Comparison of ENCODE assay signal across 1 cellular context in the genomic region with DNA sequence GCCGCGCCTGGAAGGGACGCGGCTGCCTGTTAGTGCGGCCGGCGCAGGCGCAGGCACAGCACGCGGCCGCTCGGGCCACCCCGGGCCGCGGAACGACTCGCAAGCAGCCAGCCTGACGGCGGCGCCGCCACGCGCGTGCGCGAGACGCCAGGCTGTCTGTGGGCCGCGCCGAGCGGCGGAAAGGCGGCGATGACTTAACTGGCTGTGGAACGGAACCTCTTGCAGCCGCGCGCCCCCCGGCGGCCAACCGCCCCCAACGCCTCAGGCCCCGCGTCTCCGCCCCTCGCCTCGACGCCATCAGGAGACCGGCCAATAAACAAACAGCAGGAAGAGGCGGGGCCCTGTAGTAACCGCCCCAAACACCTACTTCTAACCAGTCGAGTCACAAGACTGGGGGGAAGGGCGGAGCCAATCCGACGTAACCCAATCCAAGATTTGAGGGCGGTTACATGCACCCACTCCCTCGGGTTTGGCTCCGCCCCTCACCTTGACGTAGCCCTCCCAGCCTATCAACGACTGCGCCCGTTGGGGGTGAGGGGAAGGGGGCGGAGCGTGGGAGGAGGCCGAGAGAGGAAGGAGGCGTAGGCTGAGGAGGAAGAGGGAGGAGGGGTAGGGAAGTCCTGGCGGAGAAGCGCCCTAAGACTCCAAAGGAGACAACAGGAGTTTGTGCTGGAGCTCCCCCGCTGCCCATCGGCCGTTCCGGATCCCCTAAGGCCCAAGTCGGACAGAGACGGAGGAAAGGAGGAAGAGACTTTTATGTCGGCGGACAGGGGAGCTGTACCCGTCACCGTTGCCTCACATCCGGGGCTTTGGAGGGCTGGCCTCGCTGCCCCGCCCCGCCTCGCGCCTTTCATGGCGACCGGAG.
TF ChIP-seq lines count a peak whose summit lies in the region.

Gene FBRS, plus strand, starts transcription at position 566 of the 865 bp plus-strand sequence. CDS start 1,088 bp downstream, outside the sequence.

TF ChIP-seq in HepG2, 621 proteins besides CTCF, POLR2A, EP300 and RAD21 (continued from another document and continues in another):
- TF ChIP-seq, protein P1, sequence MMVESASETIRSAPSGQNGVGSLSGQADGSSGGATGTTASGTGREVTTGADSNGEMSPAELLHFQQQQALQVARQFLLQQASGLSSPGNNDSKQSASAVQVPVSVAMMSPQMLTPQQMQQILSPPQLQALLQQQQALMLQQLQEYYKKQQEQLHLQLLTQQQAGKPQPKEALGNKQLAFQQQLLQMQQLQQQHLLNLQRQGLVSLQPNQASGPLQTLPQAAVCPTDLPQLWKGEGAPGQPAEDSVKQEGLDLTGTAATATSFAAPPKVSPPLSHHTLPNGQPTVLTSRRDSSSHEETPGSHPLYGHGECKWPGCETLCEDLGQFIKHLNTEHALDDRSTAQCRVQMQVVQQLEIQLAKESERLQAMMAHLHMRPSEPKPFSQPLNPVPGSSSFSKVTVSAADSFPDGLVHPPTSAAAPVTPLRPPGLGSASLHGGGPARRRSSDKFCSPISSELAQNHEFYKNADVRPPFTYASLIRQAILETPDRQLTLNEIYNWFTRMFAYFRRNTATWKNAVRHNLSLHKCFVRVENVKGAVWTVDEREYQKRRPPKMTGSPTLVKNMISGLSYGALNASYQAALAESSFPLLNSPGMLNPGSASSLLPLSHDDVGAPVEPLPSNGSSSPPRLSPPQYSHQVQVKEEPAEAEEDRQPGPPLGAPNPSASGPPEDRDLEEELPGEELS (CRISPR knock-in tag; IDR thresholded peaks at IDR 0.05), result peak; percentile 45
- TF ChIP-seq HMGA1 (CRISPR knock-in tag; conservative IDR thresholded peaks at IDR 0.05) (no peak), ZNF282 (IDR thresholded peaks at IDR 0.05; ENCODE audit: partially characterized antibody) (no peak), ZNF207 (IDR thresholded peaks at IDR 0.05; ENCODE audit: borderline replicate concordance) (no peak), ZNF788 (CRISPR knock-in tag; IDR thresholded peaks at IDR 0.05; ENCODE audit: borderline replicate concordance) (peak; percentile 4; the same call in 1 of the 2 replicates), ZNF773 (CRISPR knock-in tag; IDR thresholded peaks at IDR 0.05; ENCODE audit: borderline replicate concordance) (no peak), CCAR2 (optimal IDR thresholded peaks at IDR 0.05; ENCODE audit: low read depth, low read length) (no peak), ZNF557 (CRISPR knock-in tag; IDR thresholded peaks at IDR 0.05) (no peak), ZNF20 (CRISPR knock-in tag; IDR thresholded peaks at IDR 0.05) (no peak), CC2D1A (CRISPR knock-in tag; IDR thresholded peaks at IDR 0.05) (no peak), ZNF605 (CRISPR knock-in tag; IDR thresholded peaks at IDR 0.05) (peak; percentile 91), ZNF609 (CRISPR knock-in tag; IDR thresholded peaks at IDR 0.05; ENCODE audit: borderline replicate concordance) (peak; percentile 28; the same call in 1 of the 2 replicates), ZNF574 (CRISPR knock-in tag; IDR thresholded peaks at IDR 0.05) (peak; percentile 92), ZFP37 (CRISPR knock-in tag; IDR thresholded peaks at IDR 0.05; ENCODE audit: borderline replicate concordance) (peak; percentile 11; the same call in 1 of the 2 replicates), PLSCR1 (CRISPR knock-in tag; IDR thresholded peaks at IDR 0.05; ENCODE audit: borderline replicate concordance) (no peak), ERF (CRISPR knock-in tag; IDR thresholded peaks at IDR 0.05) (peak; percentile 95), YEATS4 (CRISPR knock-in tag; IDR thresholded peaks at IDR 0.05; ENCODE audit: borderline replicate concordance) (no peak; the same call in none of the 2 replicates), BCL3 (CRISPR knock-in tag; IDR thresholded peaks at IDR 0.05) (peak; percentile 93), NRL (CRISPR knock-in tag; IDR thresholded peaks at IDR 0.05; ENCODE audit: borderline replicate concordance) (no peak; the same call in 1 of the 2 replicates), ZNF556 (CRISPR knock-in tag; IDR thresholded peaks at IDR 0.05; ENCODE audit: borderline replicate concordance) (peak; percentile 89), ZFP62 (CRISPR knock-in tag; IDR thresholded peaks at IDR 0.05) (peak; percentile 70; the same call in 1 of the 2 replicates), NFYB (CRISPR knock-in tag; IDR thresholded peaks at IDR 0.05) (peak; percentile 91), ZNF703 (CRISPR knock-in tag; IDR thresholded peaks at IDR 0.05; ENCODE audit: borderline replicate concordance) (no peak), TCF12 (IDR thresholded peaks at IDR 0.05) (no peak), TCF12 (CRISPR knock-in tag; IDR thresholded peaks at IDR 0.05) (peak; percentile 5; the same call in 1 of the 2 replicates), ZNF878 (CRISPR knock-in tag; IDR thresholded peaks at IDR 0.05) (no peak), ZNF710 (CRISPR knock-in tag; IDR thresholded peaks at IDR 0.05; ENCODE audit: borderline replicate concordance) (peak; percentile 85; the same call in 1 of the 2 replicates), ZNF17 (CRISPR knock-in tag; IDR thresholded peaks at IDR 0.05) (no peak), TGIF2 (CRISPR knock-in tag; IDR thresholded peaks at IDR 0.05) (no peak; the same call in none of the 2 replicates)
- TF ChIP-seq, protein P2, sequence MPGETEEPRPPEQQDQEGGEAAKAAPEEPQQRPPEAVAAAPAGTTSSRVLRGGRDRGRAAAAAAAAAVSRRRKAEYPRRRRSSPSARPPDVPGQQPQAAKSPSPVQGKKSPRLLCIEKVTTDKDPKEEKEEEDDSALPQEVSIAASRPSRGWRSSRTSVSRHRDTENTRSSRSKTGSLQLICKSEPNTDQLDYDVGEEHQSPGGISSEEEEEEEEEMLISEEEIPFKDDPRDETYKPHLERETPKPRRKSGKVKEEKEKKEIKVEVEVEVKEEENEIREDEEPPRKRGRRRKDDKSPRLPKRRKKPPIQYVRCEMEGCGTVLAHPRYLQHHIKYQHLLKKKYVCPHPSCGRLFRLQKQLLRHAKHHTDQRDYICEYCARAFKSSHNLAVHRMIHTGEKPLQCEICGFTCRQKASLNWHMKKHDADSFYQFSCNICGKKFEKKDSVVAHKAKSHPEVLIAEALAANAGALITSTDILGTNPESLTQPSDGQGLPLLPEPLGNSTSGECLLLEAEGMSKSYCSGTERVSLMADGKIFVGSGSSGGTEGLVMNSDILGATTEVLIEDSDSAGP (CRISPR knock-in tag; IDR thresholded peaks at IDR 0.05; ENCODE audit: borderline replicate concordance), result no peak; the same call in 1 of the 2 replicates
